9 cellular contexts compared by ENCODE assay signal in the genomic region with DNA sequence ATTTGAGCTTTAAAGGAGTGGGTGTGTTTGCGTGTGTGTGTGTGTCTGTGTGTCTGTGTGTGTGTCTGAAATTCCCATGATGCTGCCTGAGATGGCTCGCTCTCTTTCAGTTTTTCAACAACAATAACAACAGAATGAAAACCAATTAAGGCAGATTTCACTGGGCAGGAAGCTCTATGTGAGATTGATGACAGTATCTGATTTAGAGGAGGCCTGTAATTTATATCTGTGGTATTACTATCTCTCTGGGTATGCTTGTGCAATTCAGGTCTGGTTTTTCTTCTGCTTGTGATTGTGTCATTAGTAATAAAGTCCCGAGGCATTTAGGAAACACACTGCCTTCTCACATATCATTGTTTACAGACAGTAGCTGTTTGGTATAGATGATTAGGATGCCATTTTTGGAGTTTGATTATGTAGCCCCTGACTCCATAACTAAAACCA.
DNase-seq lines count a peak whose midpoint lies in the region; ATAC-seq and TF ChIP-seq lines count a peak whose summit lies in the region.
"Had no signal": no experiment of that assay in that cellular context is flagged by ENCODE, and none has a peak within 500 bp of the region (broad histone marks: within the 10 kb centered on the region; RNA-seq: fewer than 3 reads in every experiment).

No MANE protein-coding gene starts in this region.

- TF ChIP-seq CTCF in GM23338 (conservative IDR thresholded peaks at IDR 0.05; ENCODE audit: low read depth in 2 of 2), result no peak
- no peak for TF ChIP-seq CTCF in WTC11 (IDR thresholded peaks at IDR 0.05)
- TF ChIP-seq CTCF in right atrium auricular region (IDR thresholded peaks at IDR 0.05), result no peak

- H3K27me3 ChIP-seq in GM23338 (ENCODE audit: insufficient read depth) (no peaks in the 10 kb centered on the region), right atrium auricular region (no peaks in the 10 kb centered on the region)

- DNase-seq in A172 (ENCODE audit: low spot score) (peak; percentile 56), GM23338 (ENCODE audit: low spot score) (no peak), WTC11 (ENCODE audit: low spot score) (no peak), right atrium auricular region (ENCODE audit: low spot score) (no peak), germinal center (ENCODE audit: low spot score) (no peak)
- DNase-seq: stimulated activated CD4-positive, alpha-beta T cell treated with anti-CD3 and anti-CD28 coated beads, Interleukin-4, amount 100 ng/mL, for 1 hour had no signal

- H3K4me3 Mint-ChIP-seq in GM23338, result no peak overlapping the region
- H3K4me3 Mint-ChIP-seq in WTC11, result no peak overlapping the region

- H3K9me3 ChIP-seq in right atrium auricular region, result no peaks in the 10 kb centered on the region

- H4K20me1 ChIP-seq in GM23338 (replicated peaks; ENCODE audit: insufficient read depth), result no peaks in the 10 kb centered on the region

- H3K9me3 Mint-ChIP-seq in GM23338, result no peaks in the 10 kb centered on the region
- H3K9me3 Mint-ChIP-seq in WTC11, result no peaks in the 10 kb centered on the region

- H3K4me1 ChIP-seq in GM23338 (ENCODE audit: insufficient read depth), result peaks cover 75% of the 10 kb centered on the region
- peaks cover 0 to 51% of the 10 kb centered on the region in 2 donors for H3K4me1 ChIP-seq in right atrium auricular region

- H3K9me2 ChIP-seq in GM23338 (ENCODE audit: insufficient read depth), result no peaks in the 10 kb centered on the region

- peaks cover 16% of the 10 kb centered on the region for H3K27me3 Mint-ChIP-seq in GM23338 (ENCODE audit: insufficient read depth, low read depth, poor library complexity)
- H3K27me3 Mint-ChIP-seq in WTC11 (ENCODE audit: low read depth), result no peaks in the 10 kb centered on the region

- H3K27ac Mint-ChIP-seq in GM23338 (peak overlapping the region; percentile 82), WTC11 (peak overlapping the region; percentile 85)

- POLR2A ChIA-PET in WTC11 (lab: Charles Lee), result no interaction called here

- H3K4me1 Mint-ChIP-seq in GM23338 (peaks cover 88% of the 10 kb centered on the region), WTC11 (peaks cover 94% of the 10 kb centered on the region)

- CTCF ChIA-PET in WTC11 (lab: Charles Lee), result interaction anchor here (0.7 kb wide), 1 partner anchor 67 kb away, joined by 5 read pairs; no protein-coding TSS in a partner anchor

- no peak overlapping the region for H2AFZ ChIP-seq in GM23338

- ATAC-seq in GM23338 (no peak), WTC11 (no peak), HG03457 (IDR thresholded peaks at IDR 0.05; ENCODE audit: unreplicated experiment) (no peak), HG03159 (IDR thresholded peaks at IDR 0.05; ENCODE audit: unreplicated experiment) (no peak), GM21528 (IDR thresholded peaks at IDR 0.05; ENCODE audit: low FRiP score, unreplicated experiment) (no peak)

- H3K27ac ChIP-seq in GM23338 (ENCODE audit: low read depth) (peak overlapping the region; percentile 96), right atrium auricular region (peak overlapping the region; percentile 18 to 45)

- H3K36me3 Mint-ChIP-seq in GM23338 (ENCODE audit: low read depth), result peaks cover 13% of the 10 kb centered on the region
- 0 out of 2 replicates have a peak, but pooled peaks cover under 1% of the 10 kb centered on the region for H3K36me3 Mint-ChIP-seq in WTC11

- no peak overlapping the region for H3K4me2 ChIP-seq in GM23338

- peaks cover 55% of the 10 kb centered on the region for H3K79me2 ChIP-seq in GM23338 (replicated peaks; ENCODE audit: insufficient read depth)

- H3F3A ChIP-seq in GM23338 (replicated peaks; ENCODE audit: low read depth), result no peaks in the 10 kb centered on the region

- no peak overlapping the region for H3K4me3 ChIP-seq in GM23338
- H3K4me3 ChIP-seq in right atrium auricular region, result no peak overlapping the region

- H3K36me3 ChIP-seq in GM23338 (ENCODE audit: insufficient read depth), result no peaks in the 10 kb centered on the region
- H3K36me3 ChIP-seq in right atrium auricular region, result no peaks in the 10 kb centered on the region

TF ChIP-seq in GM23338, 12 proteins besides CTCF, POLR2A, EP300 and RAD21 (continues in another document):
- TF ChIP-seq ZNF114 (CRISPR knock-in tag; IDR thresholded peaks at IDR 0.05), result no peak
- TF ChIP-seq, protein P1, sequence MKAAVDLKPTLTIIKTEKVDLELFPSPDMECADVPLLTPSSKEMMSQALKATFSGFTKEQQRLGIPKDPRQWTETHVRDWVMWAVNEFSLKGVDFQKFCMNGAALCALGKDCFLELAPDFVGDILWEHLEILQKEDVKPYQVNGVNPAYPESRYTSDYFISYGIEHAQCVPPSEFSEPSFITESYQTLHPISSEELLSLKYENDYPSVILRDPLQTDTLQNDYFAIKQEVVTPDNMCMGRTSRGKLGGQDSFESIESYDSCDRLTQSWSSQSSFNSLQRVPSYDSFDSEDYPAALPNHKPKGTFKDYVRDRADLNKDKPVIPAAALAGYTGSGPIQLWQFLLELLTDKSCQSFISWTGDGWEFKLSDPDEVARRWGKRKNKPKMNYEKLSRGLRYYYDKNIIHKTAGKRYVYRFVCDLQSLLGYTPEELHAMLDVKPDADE (IDR thresholded peaks at IDR 0.05), result no peak
- TF ChIP-seq EZH2phosphoT487 (IDR thresholded peaks at IDR 0.05; ENCODE audit: unreplicated experiment), result no peak
- TF ChIP-seq, protein P2, sequence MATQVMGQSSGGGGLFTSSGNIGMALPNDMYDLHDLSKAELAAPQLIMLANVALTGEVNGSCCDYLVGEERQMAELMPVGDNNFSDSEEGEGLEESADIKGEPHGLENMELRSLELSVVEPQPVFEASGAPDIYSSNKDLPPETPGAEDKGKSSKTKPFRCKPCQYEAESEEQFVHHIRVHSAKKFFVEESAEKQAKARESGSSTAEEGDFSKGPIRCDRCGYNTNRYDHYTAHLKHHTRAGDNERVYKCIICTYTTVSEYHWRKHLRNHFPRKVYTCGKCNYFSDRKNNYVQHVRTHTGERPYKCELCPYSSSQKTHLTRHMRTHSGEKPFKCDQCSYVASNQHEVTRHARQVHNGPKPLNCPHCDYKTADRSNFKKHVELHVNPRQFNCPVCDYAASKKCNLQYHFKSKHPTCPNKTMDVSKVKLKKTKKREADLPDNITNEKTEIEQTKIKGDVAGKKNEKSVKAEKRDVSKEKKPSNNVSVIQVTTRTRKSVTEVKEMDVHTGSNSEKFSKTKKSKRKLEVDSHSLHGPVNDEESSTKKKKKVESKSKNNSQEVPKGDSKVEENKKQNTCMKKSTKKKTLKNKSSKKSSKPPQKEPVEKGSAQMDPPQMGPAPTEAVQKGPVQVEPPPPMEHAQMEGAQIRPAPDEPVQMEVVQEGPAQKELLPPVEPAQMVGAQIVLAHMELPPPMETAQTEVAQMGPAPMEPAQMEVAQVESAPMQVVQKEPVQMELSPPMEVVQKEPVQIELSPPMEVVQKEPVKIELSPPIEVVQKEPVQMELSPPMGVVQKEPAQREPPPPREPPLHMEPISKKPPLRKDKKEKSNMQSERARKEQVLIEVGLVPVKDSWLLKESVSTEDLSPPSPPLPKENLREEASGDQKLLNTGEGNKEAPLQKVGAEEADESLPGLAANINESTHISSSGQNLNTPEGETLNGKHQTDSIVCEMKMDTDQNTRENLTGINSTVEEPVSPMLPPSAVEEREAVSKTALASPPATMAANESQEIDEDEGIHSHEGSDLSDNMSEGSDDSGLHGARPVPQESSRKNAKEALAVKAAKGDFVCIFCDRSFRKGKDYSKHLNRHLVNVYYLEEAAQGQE (IDR thresholded peaks at IDR 0.05; ENCODE audit: unreplicated experiment), result no peak
- no peak for TF ChIP-seq JUNB (IDR thresholded peaks at IDR 0.05; ENCODE audit: unreplicated experiment)
- TF ChIP-seq POLR2AphosphoS5 (IDR thresholded peaks at IDR 0.05; ENCODE audit: low read depth), result no peak
- no peak for TF ChIP-seq STAT1 (IDR thresholded peaks at IDR 0.05; ENCODE audit: unreplicated experiment)

TF ChIP-seq in WTC11, 78 proteins besides CTCF, POLR2A, EP300 and RAD21 (continues in another document):
- TF ChIP-seq TEAD1 (CRISPR knock-in tag; IDR thresholded peaks at IDR 0.05) (no peak), CREB1 (CRISPR knock-in tag; IDR thresholded peaks at IDR 0.05) (no peak), NFYB (CRISPR knock-in tag; conservative IDR thresholded peaks at IDR 0.05; ENCODE audit: low read depth) (no peak)
- TF ChIP-seq, protein P3, sequence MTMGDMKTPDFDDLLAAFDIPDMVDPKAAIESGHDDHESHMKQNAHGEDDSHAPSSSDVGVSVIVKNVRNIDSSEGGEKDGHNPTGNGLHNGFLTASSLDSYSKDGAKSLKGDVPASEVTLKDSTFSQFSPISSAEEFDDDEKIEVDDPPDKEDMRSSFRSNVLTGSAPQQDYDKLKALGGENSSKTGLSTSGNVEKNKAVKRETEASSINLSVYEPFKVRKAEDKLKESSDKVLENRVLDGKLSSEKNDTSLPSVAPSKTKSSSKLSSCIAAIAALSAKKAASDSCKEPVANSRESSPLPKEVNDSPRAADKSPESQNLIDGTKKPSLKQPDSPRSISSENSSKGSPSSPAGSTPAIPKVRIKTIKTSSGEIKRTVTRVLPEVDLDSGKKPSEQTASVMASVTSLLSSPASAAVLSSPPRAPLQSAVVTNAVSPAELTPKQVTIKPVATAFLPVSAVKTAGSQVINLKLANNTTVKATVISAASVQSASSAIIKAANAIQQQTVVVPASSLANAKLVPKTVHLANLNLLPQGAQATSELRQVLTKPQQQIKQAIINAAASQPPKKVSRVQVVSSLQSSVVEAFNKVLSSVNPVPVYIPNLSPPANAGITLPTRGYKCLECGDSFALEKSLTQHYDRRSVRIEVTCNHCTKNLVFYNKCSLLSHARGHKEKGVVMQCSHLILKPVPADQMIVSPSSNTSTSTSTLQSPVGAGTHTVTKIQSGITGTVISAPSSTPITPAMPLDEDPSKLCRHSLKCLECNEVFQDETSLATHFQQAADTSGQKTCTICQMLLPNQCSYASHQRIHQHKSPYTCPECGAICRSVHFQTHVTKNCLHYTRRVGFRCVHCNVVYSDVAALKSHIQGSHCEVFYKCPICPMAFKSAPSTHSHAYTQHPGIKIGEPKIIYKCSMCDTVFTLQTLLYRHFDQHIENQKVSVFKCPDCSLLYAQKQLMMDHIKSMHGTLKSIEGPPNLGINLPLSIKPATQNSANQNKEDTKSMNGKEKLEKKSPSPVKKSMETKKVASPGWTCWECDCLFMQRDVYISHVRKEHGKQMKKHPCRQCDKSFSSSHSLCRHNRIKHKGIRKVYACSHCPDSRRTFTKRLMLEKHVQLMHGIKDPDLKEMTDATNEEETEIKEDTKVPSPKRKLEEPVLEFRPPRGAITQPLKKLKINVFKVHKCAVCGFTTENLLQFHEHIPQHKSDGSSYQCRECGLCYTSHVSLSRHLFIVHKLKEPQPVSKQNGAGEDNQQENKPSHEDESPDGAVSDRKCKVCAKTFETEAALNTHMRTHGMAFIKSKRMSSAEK (CRISPR knock-in tag; IDR thresholded peaks at IDR 0.05; ENCODE audit: borderline replicate concordance), result no peak
